ENCODE assay signal across 18 cellular contexts in the genomic region with DNA sequence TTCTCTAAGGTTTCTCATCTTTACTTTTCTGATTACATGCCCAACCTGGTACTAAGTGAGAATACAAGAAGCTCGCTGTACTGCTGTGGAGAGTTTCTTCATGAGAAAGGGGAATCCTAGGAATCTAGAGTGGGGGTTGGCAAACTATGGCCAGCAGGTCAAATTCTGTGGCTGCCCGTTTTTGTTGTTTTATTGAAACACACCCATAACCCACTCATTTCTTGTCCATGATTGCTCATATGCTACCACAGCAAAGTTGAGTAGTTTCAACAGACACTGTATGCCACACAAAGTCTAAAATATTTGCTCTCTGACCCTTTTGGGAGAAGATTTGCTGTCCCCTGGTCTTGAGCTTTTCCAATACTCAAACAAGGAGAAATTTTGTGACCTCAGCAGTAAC. TPM values are rescaled to one million over a fixed set of nuclear protein-coding genes. Genes with fewer than 3 reads are reported as not detected.
DNase-seq lines count a peak whose midpoint lies in the region; ATAC-seq and TF ChIP-seq lines count a peak whose summit lies in the region.
"Had no signal": no experiment of that assay in that cellular context is flagged by ENCODE, and none has a peak within 500 bp of the region (broad histone marks: within the 10 kb centered on the region; RNA-seq: fewer than 3 reads in every experiment).

No MANE protein-coding gene starts in this region.

- no peaks in the 10 kb centered on the region for H3K9me3 Mint-ChIP-seq in osteocyte (ENCODE audit: unreplicated experiment)
- no peaks in the 10 kb centered on the region for H3K9me3 Mint-ChIP-seq in activated naive CD4-positive, alpha-beta T cell treated with anti-CD3 and anti-CD28 coated beads, Interleukin-2, amount 50 U/mL, for 72 hours
- H3K9me3 Mint-ChIP-seq in T-helper 2 cell treated with Interferon-gamma antibody and Interleukin-4, amounts not matched to agents 5 μg/mL and 100 μg/mL, for 36 hours: no peaks in the 10 kb centered on the region

- peak overlapping the region; percentile 69 for H3K27ac Mint-ChIP-seq in osteocyte (ENCODE audit: unreplicated experiment)
- H3K27ac Mint-ChIP-seq in activated naive CD4-positive, alpha-beta T cell treated with anti-CD3 and anti-CD28 coated beads, Interleukin-2, amount 50 U/mL, for 72 hours: no peak overlapping the region
- no peak overlapping the region for H3K27ac Mint-ChIP-seq in T-helper 2 cell treated with Interferon-gamma antibody and Interleukin-4, amounts not matched to agents 5 μg/mL and 100 μg/mL, for 36 hours
- H3K27ac Mint-ChIP-seq: activated naive CD8-positive, alpha-beta T cell treated with anti-CD3 and anti-CD28 coated beads, Interleukin-2, amount 10 ng/mL, durations not matched to agents 7 days and 5 days had no signal

- H3K4me1 Mint-ChIP-seq in osteocyte (ENCODE audit: unreplicated experiment): peaks cover 26% of the 10 kb centered on the region
- no peaks in the 10 kb centered on the region for H3K4me1 Mint-ChIP-seq in T-helper 2 cell treated with Interferon-gamma antibody and Interleukin-4, amounts not matched to agents 5 μg/mL and 100 μg/mL, for 36 hours (ENCODE audit: low read depth)

- no peak overlapping the region for H3K4me3 Mint-ChIP-seq in osteocyte (ENCODE audit: unreplicated experiment)
- H3K4me3 Mint-ChIP-seq in T-helper 2 cell treated with Interferon-gamma antibody and Interleukin-4, amounts not matched to agents 5 μg/mL and 100 μg/mL, for 36 hours: no peak overlapping the region
- H3K4me3 Mint-ChIP-seq: activated naive CD8-positive, alpha-beta T cell treated with anti-CD3 and anti-CD28 coated beads, Interleukin-2, amount 10 ng/mL, durations not matched to agents 7 days and 5 days had no signal

- no peaks in the 10 kb centered on the region for H3K27me3 Mint-ChIP-seq in osteocyte (ENCODE audit: unreplicated experiment)
- H3K27me3 Mint-ChIP-seq in T-helper 2 cell treated with Interferon-gamma antibody and Interleukin-4, amounts not matched to agents 5 μg/mL and 100 μg/mL, for 36 hours (ENCODE audit: low read depth): no peaks in the 10 kb centered on the region
- H3K27me3 Mint-ChIP-seq: activated naive CD8-positive, alpha-beta T cell treated with anti-CD3 and anti-CD28 coated beads, Interleukin-2, amount 10 ng/mL, durations not matched to agents 7 days and 5 days had no signal

- no peak for ATAC-seq in activated naive CD4-positive, alpha-beta T cell treated with anti-CD3 and anti-CD28 coated beads, Interleukin-2, amount 50 U/mL, for 72 hours
- ATAC-seq: left colon had no signal

- TF ChIP-seq CTCF in osteocyte (IDR thresholded peaks at IDR 0.05): no peak

- H3K36me3 Mint-ChIP-seq in osteocyte (ENCODE audit: unreplicated experiment): peaks cover 34% of the 10 kb centered on the region
- peaks cover 5 to 22% of the 10 kb centered on the region in 2 donors for H3K36me3 Mint-ChIP-seq in activated naive CD4-positive, alpha-beta T cell treated with anti-CD3 and anti-CD28 coated beads, Interleukin-2, amount 50 U/mL, for 72 hours
- peaks cover 39% of the 10 kb centered on the region for H3K36me3 Mint-ChIP-seq in T-helper 2 cell treated with Interferon-gamma antibody and Interleukin-4, amounts not matched to agents 5 μg/mL and 100 μg/mL, for 36 hours (ENCODE audit: low read depth)

- DNase-seq in EH (ENCODE audit: low read depth) (peak; percentile 82), LHCN-M2 (ENCODE audit: low read depth) (peak; percentile 89), fibroblast of gingiva (ENCODE audit: low read depth) (peak; percentile 77), osteocyte (ENCODE audit: extremely low spot score, unreplicated experiment) (no peak), putamen (ENCODE audit: low spot score) (no peak), NAMALWA (ENCODE audit: low spot score) (no peak)
- no peak for DNase-seq in activated naive CD4-positive, alpha-beta T cell treated with anti-CD3 and anti-CD28 coated beads, Interleukin-2, amount 50 U/mL, for 72 hours (ENCODE audit: low spot score in 2 of 2)
- DNase-seq in T-helper 2 cell treated with Interferon-gamma antibody and Interleukin-4, amounts not matched to agents 5 μg/mL and 100 μg/mL, for 36 hours (ENCODE audit: low spot score): no peak
- DNase-seq: activated CD4-positive, alpha-beta T cell treated with anti-CD3 and anti-CD28 coated beads for 4 hours; activated naive CD8-positive, alpha-beta T cell treated with anti-CD3 and anti-CD28 coated beads, Interleukin-2, amount 10 ng/mL, durations not matched to agents 7 days and 5 days; DMS53; erythroblast; hypothalamus; left colon; NCI-H1694 treated with DMSO at 0.1 percent for 48 hours; NCI-H524; posterior cingulate gyrus; T-helper 9 cell had no signal

RNA-seq across cellular contexts. Expression of gene C2orf74, which starts 58.8 kb away (rescaled TPM):
- total RNA-seq in LHCN-M2 (2014; rRNA removed) (19.7 and 31.6 TPM in 2 replicates), osteocyte (9.2 and 10.3 TPM in 2 replicates)
- polyA plus RNA-seq in LHCN-M2 (2012): 25.0 TPM
- total RNA-seq in activated naive CD4-positive, alpha-beta T cell treated with anti-CD3 and anti-CD28 coated beads, Interleukin-2, amount 50 U/mL, for 72 hours: 10 to 100 TPM in 1 of 2 donors, 1 to 10 TPM in 1; 9.7 to 14.4 TPM

Comparison
In these comparisons a context has a peak if more than half of its experiments do, and no peak if none do; other contexts are left out.
1. DNase-seq: peak in EH (single experiment), LHCN-M2 (single experiment) and fibroblast of gingiva (single experiment); none in osteocyte (single experiment), putamen (single experiment), NAMALWA (single experiment), activated naive CD4-positive, alpha-beta T cell treated with anti-CD3 and anti-CD28 coated beads, Interleukin-2, amount 50 U/mL, for 72 hours (0 of 2) and T-helper 2 cell treated with Interferon-gamma antibody and Interleukin-4, amounts not matched to agents 5 μg/mL and 100 μg/mL, for 36 hours (single experiment).